Comparison of ENCODE assay signal across 15 cellular contexts in the genomic region with DNA sequence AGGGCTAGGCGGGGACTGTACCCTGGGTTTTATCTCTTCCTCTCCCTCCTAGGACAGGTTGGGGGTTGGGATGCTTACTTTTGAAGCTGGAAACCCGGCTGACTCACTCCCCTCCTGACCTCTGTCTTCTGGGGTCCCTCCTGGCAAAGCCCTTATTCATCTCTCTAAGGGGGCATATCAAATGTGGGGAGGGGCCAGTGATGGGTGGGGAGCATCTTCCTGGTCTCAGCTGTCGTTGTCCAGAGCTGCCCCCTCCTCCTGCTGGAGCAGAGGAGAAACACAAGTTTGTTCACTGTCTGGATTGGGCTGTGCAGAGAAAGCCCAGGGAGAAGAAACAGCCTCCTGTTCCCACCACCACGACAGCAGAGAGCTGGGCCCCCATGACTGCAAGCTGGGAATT.
DNase-seq lines count a peak whose midpoint lies in the region; ATAC-seq, FAIRE-seq and TF ChIP-seq lines count a peak whose summit lies in the region.
"Had no signal": no experiment of that assay in that cellular context is flagged by ENCODE, and none has a peak within 500 bp of the region (broad histone marks: within the 10 kb centered on the region; RNA-seq: fewer than 3 reads in every experiment).

No MANE protein-coding gene starts in this region.

- H2BK15ac ChIP-seq in H9 (ENCODE audit: low read depth, low read length), result no peak overlapping the region

- CTCF ChIA-PET in HepG2 (lab: Yijun Ruan, JAX; ENCODE audit: low intra/inter-chr PET ratio, low total read pairs), result no interaction called here

- in situ Hi-C loops in HepG2 (cut with HindIII; ENCODE audit: extremely low pct_ligation_motif_present, low pct_unique_long_range_greater_than_20kb), result no loop called here
- in situ Hi-C loops in KBM-7 (cut with MboI; ENCODE audit: low pct_unique_long_range_greater_than_20kb, low sequenced_read_pairs), result no loop called here

- H3T11ph ChIP-seq in H9 (ENCODE audit: low read length), result no peak overlapping the region

- H3K27ac Mint-ChIP-seq in H9 (no peak overlapping the region), osteocyte (ENCODE audit: unreplicated experiment) (no peak overlapping the region)

- H3K56ac ChIP-seq in H9 (ENCODE audit: insufficient read length, low read depth, low read length), result no peak overlapping the region

- H4K5ac ChIP-seq in H9 (ENCODE audit: insufficient read length, low read depth, low read length), result no peak overlapping the region

- no peak overlapping the region for H3K14ac ChIP-seq in H9 (ENCODE audit: insufficient read depth, low read length)

- H3K27ac ChIP-seq in H9 (ENCODE audit: insufficient read length, low read depth, low read length), result no peak overlapping the region
- H3K27ac ChIP-seq in HepG2 (ENCODE audit: extremely low read length, insufficient read depth, low read length), result no peak overlapping the region
- peak overlapping the region; percentile 0 for H3K27ac ChIP-seq in upper lobe of right lung

- H2BK20ac ChIP-seq in H9 (ENCODE audit: low read depth, low read length, poor library complexity, severe bottlenecking), result no peak overlapping the region

- H3K9me3 Mint-ChIP-seq in H9 (peaks cover 20 to 22% of the 10 kb centered on the region in 2 experiments), osteocyte (ENCODE audit: unreplicated experiment) (no peaks in the 10 kb centered on the region)

- no peak overlapping the region for H2BK120ac ChIP-seq in H9 (ENCODE audit: low read depth, low read length, poor library complexity, severe bottlenecking)

- H3K4me2 ChIP-seq in H9 (ENCODE audit: insufficient read depth, insufficient read length, low read length) (no peak overlapping the region), HepG2 (ENCODE audit: low read depth, low read length) (peak overlapping the region; percentile 42; the same call in 1 of the 2 replicates)

- H4K91ac ChIP-seq in H9 (ENCODE audit: insufficient read length, low read depth, low read length), result no peak overlapping the region

- H4K20me1 ChIP-seq in H9 (ENCODE audit: control insufficient read depth, insufficient read depth, insufficient read length) (no peaks in the 10 kb centered on the region), HepG2 (ENCODE audit: insufficient read depth, low read length) (no peaks in the 10 kb centered on the region)

- H3K9me3 ChIP-seq in H9 (ENCODE audit: control insufficient read depth, low read depth, low read length), result peaks cover 12% of the 10 kb centered on the region
- H3K9me3 ChIP-seq in HepG2 (ENCODE audit: low read length), result peaks cover 17% of the 10 kb centered on the region
- no peaks in the 10 kb centered on the region for H3K9me3 ChIP-seq in upper lobe of right lung

- H2BK5ac ChIP-seq in H9 (ENCODE audit: insufficient read length, low read length), result no peak overlapping the region

- no peaks in the 10 kb centered on the region for H3K23me2 ChIP-seq in H9 (ENCODE audit: insufficient read length, low read depth, low read length, poor library complexity, severe bottlenecking)

- peaks cover 6 to 19% (median 6%) of the 10 kb centered on the region in 3 experiments; a peak in 6 of 7 replicates for H3K36me3 Mint-ChIP-seq in H9 (ENCODE audit: insufficient read depth in 1 of 3, low read depth in 3 of 3)
- peaks cover 2% of the 10 kb centered on the region for H3K36me3 Mint-ChIP-seq in osteocyte (ENCODE audit: unreplicated experiment)

- peaks cover 55% of the 10 kb centered on the region for H3K27me3 Mint-ChIP-seq in H9 (ENCODE audit: low read depth)
- peaks cover 21% of the 10 kb centered on the region for H3K27me3 Mint-ChIP-seq in osteocyte (ENCODE audit: unreplicated experiment)

- H3K9ac ChIP-seq in H9 (ENCODE audit: extremely low read depth, insufficient read length, low read length), result no peak overlapping the region
- H3K9ac ChIP-seq in HepG2 (ENCODE audit: insufficient read depth, low read depth, low read length), result no peak overlapping the region

- no peak for TF ChIP-seq POLR2A in HepG2 (IDR thresholded peaks at IDR 0.05; ENCODE audit: insufficient read depth in 1 of 2, low read depth in 2 of 2, low read length in 2 of 2)

- H3K23ac ChIP-seq in H9 (ENCODE audit: insufficient read length, low read depth, low read length), result no peak overlapping the region

- TF ChIP-seq CTCF in H9 (conservative IDR thresholded peaks at IDR 0.05) (peak; percentile 34; the same call in 1 of the 3 replicates), HepG2 (CRISPR knock-in tag; IDR thresholded peaks at IDR 0.05) (peak; percentile 29), upper lobe of right lung (IDR thresholded peaks at IDR 0.05) (no peak), osteocyte (IDR thresholded peaks at IDR 0.05) (no peak)

- BruUV-seq in HepG2 (replicated peaks; lab: Mats Ljungman, UMichigan), result no TSS peak

- H3K79me1 ChIP-seq in H9 (ENCODE audit: insufficient read depth, low read depth, low read length, poor library complexity, severe bottlenecking), result no peaks in the 10 kb centered on the region

- no peak overlapping the region for H3K4ac ChIP-seq in H9 (ENCODE audit: low read depth, low read length)

- no peaks in the 10 kb centered on the region for H3K79me2 ChIP-seq in H9 (ENCODE audit: insufficient read depth, low read length)
- no peaks in the 10 kb centered on the region for H3K79me2 ChIP-seq in HepG2 (ENCODE audit: insufficient read depth, low read length)

- no peak for FAIRE-seq in HepG2 (lab: Jason Lieb, UNC)
- FAIRE-seq: bronchial epithelial cell, endothelial cell of umbilical vein had no signal

- H3K4me1 Mint-ChIP-seq in H9 (peaks cover 11% of the 10 kb centered on the region in 2 experiments), osteocyte (ENCODE audit: unreplicated experiment) (peaks cover 17% of the 10 kb centered on the region)

- no peak overlapping the region for H2BK12ac ChIP-seq in H9 (ENCODE audit: insufficient read length, low read depth, low read length)

- TF ChIP-seq EP300 in HepG2 (IDR thresholded peaks at IDR 0.05; ENCODE audit: low read depth in 2 of 2, low read length in 2 of 2) (no peak), HepG2 (CRISPR knock-in tag; IDR thresholded peaks at IDR 0.05; ENCODE audit: borderline replicate concordance) (no peak)

- no peak overlapping the region for H3K4me3 Mint-ChIP-seq in H9
- no peak overlapping the region for H3K4me3 Mint-ChIP-seq in osteocyte (ENCODE audit: unreplicated experiment)

- POLR2A ChIA-PET in HepG2 (lab: Yijun Ruan, JAX), result interaction anchor here (1.2 to 1.3 kb wide), 2 partner anchors 34 to 110 kb away, joined by 4 to 5 read pairs; no protein-coding TSS in a partner anchor

- no peaks in the 10 kb centered on the region for H3K36me3 ChIP-seq in HepG2 (replicated peaks in 1 of 2; ENCODE audit: control insufficient read depth in 1 of 2, insufficient read depth in 2 of 2, low read length in 2 of 2)
- H3K36me3 ChIP-seq in upper lobe of right lung, result no peaks in the 10 kb centered on the region

- no peak for DNase-seq in H9
- peak; percentile 45 for DNase-seq in amniotic epithelial cell (ENCODE audit: low read depth)
- DNase-seq in HepG2 (ENCODE audit: low spot score), result no peak
- DNase-seq in upper lobe of right lung, result no peak
- DNase-seq in KBM-7, result no peak
- DNase-seq in NCI-H2029 (lab: John Stamatoyannopoulos, UW), result no peak
- no peak for DNase-seq in osteocyte (ENCODE audit: extremely low spot score, unreplicated experiment)
- DNase-seq: activated CD4-positive, alpha-beta T cell treated with anti-CD3 and anti-CD28 coated beads, Interleukin-2, amount 50 U/mL, for 48 hours; DMS153; MV-4-11; NCI-H2171 treated with DMSO at 0.1 percent for 48 hours; right cardiac atrium; T-helper 2 cell had no signal

- no peaks in the 10 kb centered on the region for H3K4me1 ChIP-seq in H9 (ENCODE audit: insufficient read depth, low read length)
- H3K4me1 ChIP-seq in HepG2 (ENCODE audit: insufficient read depth, low read length), result peaks cover 43% of the 10 kb centered on the region
- peaks cover 5% of the 10 kb centered on the region for H3K4me1 ChIP-seq in upper lobe of right lung

- no CpG with 5 or more reads among the region's 4 CpGs for WGBS in H9 (ENCODE audit: extremely low coverage, insufficient read length, low lambda C conversion rate)
- WGBS in HepG2 (ENCODE audit: low lambda C conversion rate), result 13% methylated on average over 2 of the region's 4 CpGs

- H3K18ac ChIP-seq in H9 (ENCODE audit: insufficient read length, low read depth, low read length), result no peak overlapping the region

- TF ChIP-seq RAD21 in HepG2 (CRISPR knock-in tag; IDR thresholded peaks at IDR 0.05), result no peak

- H3K4me3 ChIP-seq in HepG2 (replicated peaks in 1 of 3; ENCODE audit: insufficient read depth in 1 of 3, low read depth in 2 of 3, low read length in 3 of 3) (no peak overlapping the region), upper lobe of right lung (peak overlapping the region; percentile 49)

- H2AFZ ChIP-seq in H9 (ENCODE audit: low read length) (no peak overlapping the region), HepG2 (ENCODE audit: low read length) (peak overlapping the region; percentile 7)

- H2AK5ac ChIP-seq in H9 (ENCODE audit: insufficient read length, low read length), result no peak overlapping the region

- no peaks in the 10 kb centered on the region; the same call in 1 of the 2 replicates for H3K27me3 ChIP-seq in H9 (ENCODE audit: insufficient read depth, low read length)
- no peaks in the 10 kb centered on the region; a peak in 1 of 5 replicates for H3K27me3 ChIP-seq in HepG2 (ENCODE audit: control insufficient read depth in 1 of 2, insufficient read depth in 2 of 2, low read length in 2 of 2)
- peaks cover 19% of the 10 kb centered on the region for H3K27me3 ChIP-seq in upper lobe of right lung

- intact Hi-C loops in HepG2 (cut with micrococcal nuclease; ENCODE audit: unreplicated experiment), result no loop called here
- intact Hi-C loops in upper lobe of right lung (cut with DNase I), result no loop called here

- H4K8ac ChIP-seq in H9 (replicated peaks; ENCODE audit: insufficient read length, low read depth, low read length), result no peak overlapping the region

- ATAC-seq in HepG2 (peak; percentile 82), upper lobe of right lung (no peak)
- ATAC-seq: right cardiac atrium had no signal

TF ChIP-seq in HepG2, 621 proteins besides CTCF, POLR2A, EP300 and RAD21:
- TF ChIP-seq GABPA (IDR thresholded peaks at IDR 0.05; ENCODE audit: low read depth, low read length) (no peak), GABPA (CRISPR knock-in tag; IDR thresholded peaks at IDR 0.05; ENCODE audit: low read depth) (no peak), LCORL (IDR thresholded peaks at IDR 0.05) (no peak), LCORL (CRISPR knock-in tag; IDR thresholded peaks at IDR 0.05) (no peak), ZNF17 (CRISPR knock-in tag; IDR thresholded peaks at IDR 0.05) (no peak), POLR2AphosphoS2 (IDR thresholded peaks at IDR 0.05; ENCODE audit: low read depth, low read length) (no peak), MEIS1 (CRISPR knock-in tag; IDR thresholded peaks at IDR 0.05; ENCODE audit: borderline replicate concordance) (no peak), ZNF772 (CRISPR knock-in tag; IDR thresholded peaks at IDR 0.05) (no peak)

Comparison
In these comparisons a context has a peak if more than half of its experiments do, and no peak if none do; other contexts are left out.
1. CTCF ChIP-seq: peak in H9 (single experiment) and HepG2 (single experiment); none in upper lobe of right lung (single experiment) and osteocyte (single experiment).